In genomic region chr21:45528981-45529784, GRCh38 we compare ENCODE assay signal across 16 cellular contexts. TPM values are rescaled to one million over a fixed set of nuclear protein-coding genes. Genes with fewer than 3 reads are reported as not detected.
A peak's percentile ranks its signal among the peaks of the same experiment; 100 is the strongest.
DNase-seq lines count a peak whose midpoint lies in the region; ATAC-seq and TF ChIP-seq lines count a peak whose summit lies in the region.
"Had no signal": no experiment of that assay in that cellular context is flagged by ENCODE, and none has a peak within 500 bp of the region (broad histone marks: within the 10 kb centered on the region; RNA-seq: fewer than 3 reads in every experiment).

No MANE protein-coding gene starts in this region.

- CTCF ChIA-PET in activated CD4-positive, alpha-beta memory T cell treated with anti-CD3 and anti-CD28 coated beads, Interleukin-2, amount 10 ng/mL, durations not matched to agents 7 days and 5 days (lab: Charles Lee) = no interaction called here

- H3K36me3 Mint-ChIP-seq in CD14-positive monocyte = peaks cover 38 to 45% of the 10 kb centered on the region in 2 donors
- H3K36me3 Mint-ChIP-seq in activated CD4-positive, alpha-beta memory T cell treated with anti-CD3 and anti-CD28 coated beads, Interleukin-2, amount 10 ng/mL, durations not matched to agents 7 days and 5 days (ENCODE audit: low read depth) = peaks cover 32% of the 10 kb centered on the region
- H3K36me3 Mint-ChIP-seq in activated T-cell treated with anti-CD3 and anti-CD28 coated beads, Interleukin-2, amount 50 U/mL, for 72 hours (ENCODE audit: insufficient read depth in 2 of 2) = peaks cover 0 to 8% of the 10 kb centered on the region in 2 donors

- H3K27me3 Mint-ChIP-seq in CD14-positive monocyte (ENCODE audit: low read depth in 3 of 3) = no peaks in the 10 kb centered on the region
- H3K27me3 Mint-ChIP-seq in activated CD4-positive, alpha-beta memory T cell treated with anti-CD3 and anti-CD28 coated beads, Interleukin-2, amount 10 ng/mL, durations not matched to agents 7 days and 5 days = no peaks in the 10 kb centered on the region
- H3K27me3 Mint-ChIP-seq in activated T-cell treated with anti-CD3 and anti-CD28 coated beads, Interleukin-2, amount 50 U/mL, for 72 hours (ENCODE audit: low read depth) = no peaks in the 10 kb centered on the region
- H3K27me3 Mint-ChIP-seq: activated B cell treated with CpG ODN at 0.5 μM for 24 hours; CD4-positive, alpha-beta memory T cell; progenitor cell of endocrine pancreas; stimulated activated naive B cell treated with anti-CD40 and anti-IgM and Interleukin-4, amounts not matched to agents 10 μg/mL and 1 μg/mL and 100 μg/mL, for 72 hours had no signal

- no peak overlapping the region for H3K4me3 Mint-ChIP-seq in CD14-positive monocyte
- H3K4me3 Mint-ChIP-seq in activated CD4-positive, alpha-beta memory T cell treated with anti-CD3 and anti-CD28 coated beads, Interleukin-2, amount 10 ng/mL, durations not matched to agents 7 days and 5 days = no peak overlapping the region
- H3K4me3 Mint-ChIP-seq in activated T-cell treated with anti-CD3 and anti-CD28 coated beads, Interleukin-2, amount 50 U/mL, for 72 hours = no peak overlapping the region
- H3K4me3 Mint-ChIP-seq: activated B cell treated with CpG ODN at 0.5 μM for 24 hours; CD4-positive, alpha-beta memory T cell; stimulated activated naive B cell treated with anti-CD40 and anti-IgM and Interleukin-4, amounts not matched to agents 10 μg/mL and 1 μg/mL and 100 μg/mL, for 72 hours had no signal

- 80 to 86% (median 84%) methylated on average over 19 to 20 of the region's 20 CpGs for WGBS in psoas muscle, 3 donors

- intact Hi-C loops in CD14-positive monocyte (cut with micrococcal nuclease) (no loop called here), psoas muscle (cut with DNase I) (no loop called here)

- H3K9me3 ChIP-seq in psoas muscle = no peaks in the 10 kb centered on the region

- H3K9me3 Mint-ChIP-seq in CD14-positive monocyte = peaks cover 0 to 6% (median 0%) of the 10 kb centered on the region in 7 donors
- no peaks in the 10 kb centered on the region for H3K9me3 Mint-ChIP-seq in activated CD4-positive, alpha-beta memory T cell treated with anti-CD3 and anti-CD28 coated beads, Interleukin-2, amount 10 ng/mL, durations not matched to agents 7 days and 5 days
- H3K9me3 Mint-ChIP-seq in activated T-cell treated with anti-CD3 and anti-CD28 coated beads, Interleukin-2, amount 50 U/mL, for 72 hours = no peaks in the 10 kb centered on the region
- H3K9me3 Mint-ChIP-seq: activated B cell treated with CpG ODN at 0.5 μM for 24 hours; CD4-positive, alpha-beta memory T cell had no signal

- H3K4me1 ChIP-seq in psoas muscle = peaks cover 2% of the 10 kb centered on the region

- no peak overlapping the region for H3K27ac ChIP-seq in psoas muscle

- no peak overlapping the region for H3K4me3 ChIP-seq in psoas muscle

- H3K36me3 ChIP-seq in psoas muscle (ENCODE audit: insufficient read depth in 1 of 2, low read depth in 1 of 2) = no peaks in the 10 kb centered on the region

- ATAC-seq in psoas muscle = no peak
- no peak for ATAC-seq in GM19463 (IDR thresholded peaks at IDR 0.05; ENCODE audit: unreplicated experiment)
- ATAC-seq in activated T-cell treated with anti-CD3 and anti-CD28 coated beads, Interleukin-2, amount 50 U/mL, for 72 hours (replicated peaks in 1 of 2) = no peak
- ATAC-seq: stimulated activated naive B cell treated with anti-CD40 and anti-IgM and Interleukin-4, amounts not matched to agents 10 μg/mL and 1 μg/mL and 100 μg/mL, for 72 hours had no signal

- POLR2A ChIA-PET in activated CD4-positive, alpha-beta memory T cell treated with anti-CD3 and anti-CD28 coated beads, Interleukin-2, amount 10 ng/mL, durations not matched to agents 7 days and 5 days (lab: Charles Lee) = no interaction called here

- H3K27me3 ChIP-seq in psoas muscle (ENCODE audit: insufficient read depth in 3 of 3, low read length in 2 of 3) = no peaks in the 10 kb centered on the region

- H3K27ac Mint-ChIP-seq in CD14-positive monocyte = peak overlapping the region in 2 of 7 donors; percentile 42 to 77
- no peak overlapping the region for H3K27ac Mint-ChIP-seq in activated CD4-positive, alpha-beta memory T cell treated with anti-CD3 and anti-CD28 coated beads, Interleukin-2, amount 10 ng/mL, durations not matched to agents 7 days and 5 days
- no peak overlapping the region for H3K27ac Mint-ChIP-seq in activated T-cell treated with anti-CD3 and anti-CD28 coated beads, Interleukin-2, amount 50 U/mL, for 72 hours
- H3K27ac Mint-ChIP-seq: activated B cell treated with CpG ODN at 0.5 μM for 24 hours; CD4-positive, alpha-beta memory T cell; progenitor cell of endocrine pancreas; stimulated activated naive B cell treated with anti-CD40 and anti-IgM and Interleukin-4, amounts not matched to agents 10 μg/mL and 1 μg/mL and 100 μg/mL, for 72 hours had no signal

- DNase-seq in CD14-positive monocyte (ENCODE audit: low spot score) (peak; percentile 36), left kidney (ENCODE audit: low read depth, low spot score) (peak; percentile 27), psoas muscle (peak; percentile 7 to 44), nucleus accumbens (lab: John Stamatoyannopoulos, UW) (no peak)
- DNase-seq in activated CD8-positive, alpha-beta memory T cell treated with anti-CD3 and anti-CD28 coated beads, Interleukin-2, amount 50 U/mL, for 48 hours = peak; percentile 38
- no peak for DNase-seq in activated CD4-positive, alpha-beta memory T cell treated with anti-CD3 and anti-CD28 coated beads, Interleukin-2, amount 10 ng/mL, durations not matched to agents 7 days and 5 days
- no peak for DNase-seq in activated T-cell treated with anti-CD3 and anti-CD28 coated beads, Interleukin-2, amount 50 U/mL, for 72 hours
- DNase-seq: activated B cell treated with CpG ODN at 0.5 μM for 24 hours; MM.1S; NCI-H1694 treated with DMSO at 0.1 percent for 48 hours; SHP77 treated with DMSO at 0.1 percent for 48 hours; stimulated activated CD4-positive, alpha-beta T cell treated with anti-CD3 and anti-CD28 coated beads, Interleukin-12 subunit alpha, Interleukin-12 subunit beta, amount 100 ng/mL, for 4 hours; stimulated activated naive B cell treated with anti-CD40 and anti-IgM and Interleukin-4, amounts not matched to agents 10 μg/mL and 1 μg/mL and 100 μg/mL, for 72 hours had no signal

- H3K4me1 Mint-ChIP-seq in CD14-positive monocyte = peaks cover 23% of the 10 kb centered on the region
- peaks cover 12% of the 10 kb centered on the region for H3K4me1 Mint-ChIP-seq in activated CD4-positive, alpha-beta memory T cell treated with anti-CD3 and anti-CD28 coated beads, Interleukin-2, amount 10 ng/mL, durations not matched to agents 7 days and 5 days
- H3K4me1 Mint-ChIP-seq in activated T-cell treated with anti-CD3 and anti-CD28 coated beads, Interleukin-2, amount 50 U/mL, for 72 hours (ENCODE audit: low read depth) = peaks cover 6% of the 10 kb centered on the region

- no peak for TF ChIP-seq CTCF in CD14-positive monocyte (IDR thresholded peaks at IDR 0.05)
- no peak for TF ChIP-seq CTCF in psoas muscle (IDR thresholded peaks at IDR 0.05)

RNA-seq across cellular contexts. Expression of gene SLC19A1, which starts 13.1 kb away (rescaled TPM):
- polyA plus RNA-seq in CD14-positive monocyte = 10 to 100 TPM; 39.9 to 53.0 TPM
- 1 to 10 TPM; 1.4 to 2.8 (median 1.9) TPM for total RNA-seq in psoas muscle
- polyA plus RNA-seq in psoas muscle = 1 to 10 TPM; 2.3 to 3.8 (median 3.1) TPM
- 10 to 100 TPM; 30.0 to 31.2 TPM for total RNA-seq in activated CD4-positive, alpha-beta memory T cell treated with anti-CD3 and anti-CD28 coated beads, Interleukin-2, amount 10 ng/mL, durations not matched to agents 7 days and 5 days
- total RNA-seq in activated T-cell treated with anti-CD3 and anti-CD28 coated beads, Interleukin-2, amount 50 U/mL, for 72 hours = 10 to 100 TPM; 30.4 to 40.1 TPM

Comparison
In these comparisons a context has a peak if more than half of its experiments do, and no peak if none do; other contexts are left out.
1. DNase-seq: peak in CD14-positive monocyte (single experiment), activated CD8-positive, alpha-beta memory T cell treated with anti-CD3 and anti-CD28 coated beads, Interleukin-2, amount 50 U/mL, for 48 hours (single experiment), left kidney (single experiment) and psoas muscle (2 of 2); none in nucleus accumbens (0 of 56), activated CD4-positive, alpha-beta memory T cell treated with anti-CD3 and anti-CD28 coated beads, Interleukin-2, amount 10 ng/mL, durations not matched to agents 7 days and 5 days (single experiment) and activated T-cell treated with anti-CD3 and anti-CD28 coated beads, Interleukin-2, amount 50 U/mL, for 72 hours (0 of 2).
2. RNA of gene SLC19A1, which starts 13.1 kb away (total RNA-seq): 30.4 to 40.1 TPM in activated T-cell treated with anti-CD3 and anti-CD28 coated beads, Interleukin-2, amount 50 U/mL, for 72 hours and 30.0 to 31.2 TPM in activated CD4-positive, alpha-beta memory T cell treated with anti-CD3 and anti-CD28 coated beads, Interleukin-2, amount 10 ng/mL, durations not matched to agents 7 days and 5 days; 1.4 to 2.8 TPM in psoas muscle; every median in the first group is over 4 times any median in the second.